20 cellular contexts compared by ENCODE assay signal in the genomic region with DNA sequence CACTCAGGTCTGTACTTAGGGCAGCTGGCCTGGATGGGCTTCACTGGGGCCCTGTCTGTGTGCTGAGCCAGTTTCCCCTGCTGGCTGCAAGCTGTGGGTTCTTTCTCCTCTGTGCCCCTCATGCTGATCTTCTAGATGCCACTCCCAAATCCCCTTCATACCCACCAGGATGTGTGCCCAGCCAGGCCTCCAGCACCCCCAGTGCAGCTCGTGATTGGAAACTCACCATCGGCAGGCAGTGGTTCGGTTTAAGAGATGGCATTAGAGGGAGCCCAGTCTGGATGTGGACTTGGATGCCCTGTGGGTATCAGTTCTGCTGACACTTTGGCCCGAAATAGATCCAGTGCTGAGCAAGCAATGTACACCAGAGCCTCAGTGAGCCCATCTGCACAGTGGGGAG. TPM values are rescaled to one million over a fixed set of nuclear protein-coding genes. Genes with fewer than 3 reads are reported as not detected.
DNase-seq lines count a peak whose midpoint lies in the region; ATAC-seq, FAIRE-seq and TF ChIP-seq lines count a peak whose summit lies in the region.
"Had no signal": no experiment of that assay in that cellular context is flagged by ENCODE, and none has a peak within 500 bp of the region (broad histone marks: within the 10 kb centered on the region; RNA-seq: fewer than 3 reads in every experiment).

No MANE protein-coding gene starts in this region.

- H3K23me2 ChIP-seq in H1 (ENCODE audit: low read depth, low read length): no peaks in the 10 kb centered on the region

- no peak for TF ChIP-seq POLR2A in H1 (IDR thresholded peaks at IDR 0.05; ENCODE audit: control extremely low read depth in 1 of 2, low read depth in 2 of 2, low read length in 2 of 2)
- TF ChIP-seq POLR2A in breast epithelium (IDR thresholded peaks at IDR 0.05): no peak

- DNase-seq in H1 (ENCODE audit: low read depth in 1 of 2, low spot score in 2 of 2): no peak
- no peak for DNase-seq in neuronal stem cell (ENCODE audit: low spot score)
- DNase-seq in AML-193 (lab: John Stamatoyannopoulos, UW): no peak
- no peak for DNase-seq in breast epithelium (ENCODE audit: low spot score in 2 of 2)
- DNase-seq in activated CD4-positive, CD25-positive, alpha-beta regulatory T cell (lab: John Stamatoyannopoulos, UW): no peak
- DNase-seq: 8988T; ACHN; C1 segment of cervical spinal cord; Calu3; CD4-positive, alpha-beta memory T cell; COR-L47; DND-41; GOT3; HCEC 1CT had no signal

- WGBS in H1 (ENCODE audit: extremely low coverage in 1 of 2, insufficient coverage in 1 of 2, insufficient read length in 1 of 2, insufficient replicate concordance in 2 of 2, low coverage in 1 of 2, low lambda C conversion rate in 2 of 2, missing lambda C conversion rate in 1 of 2), 2 experiments: 88% methylated on average over 4 of the region's 4 CpGs; no CpG with 5 or more reads in 1 of the 2 experiments
- no CpG with 5 or more reads among the region's 4 CpGs for WGBS in neuronal stem cell (ENCODE audit: extremely low coverage in 2 of 2, insufficient read length in 2 of 2, insufficient replicate concordance in 1 of 2), 2 donors

- POLR2A ChIA-PET in H1 (lab: Charles Lee; ENCODE audit: partially characterized antibody): no interaction called here

- H3K79me2 ChIP-seq in OCI-LY1 (ENCODE audit: insufficient read depth, low read length) (peaks cover 28% of the 10 kb centered on the region), H1 (ENCODE audit: control insufficient read depth in 1 of 2, insufficient read depth in 2 of 2, low read length in 2 of 2) (no peaks in the 10 kb centered on the region)

- no peak for FAIRE-seq in H1 (lab: Jason Lieb, UNC)
- FAIRE-seq: A549, G401.6 had no signal

- H3K18ac ChIP-seq in H1 (ENCODE audit: extremely low read depth, low read length) (no peak overlapping the region), neuronal stem cell (ENCODE audit: low read length) (no peak overlapping the region)

- TF ChIP-seq RAD21 in H1 (IDR thresholded peaks at IDR 0.05 in 1 of 2, conservative IDR thresholded peaks at IDR 0.05 in 1 of 2; ENCODE audit: low read depth in 2 of 2, low read length in 2 of 2): no peak

- H3K4ac ChIP-seq in H1 (replicated peaks; ENCODE audit: insufficient read length, low read depth, low read length) (no peak overlapping the region), neuronal stem cell (ENCODE audit: low read length) (no peak overlapping the region)

- H2BK5ac ChIP-seq in H1 (ENCODE audit: low read depth, low read length): no peak overlapping the region
- H2BK5ac ChIP-seq in neuronal stem cell (ENCODE audit: low read length): no peak overlapping the region

- H3K14ac ChIP-seq in H1 (ENCODE audit: insufficient read length) (no peak overlapping the region), neuronal stem cell (ENCODE audit: low read length) (no peak overlapping the region)

- H3K4me2 ChIP-seq in BLaER1: peak overlapping the region; percentile 91
- H3K4me2 ChIP-seq in OCI-LY1 (ENCODE audit: low read length): peak overlapping the region; percentile 95
- no peak overlapping the region for H3K4me2 ChIP-seq in H1 (ENCODE audit: insufficient read depth in 1 of 2, low read depth in 2 of 2, low read length in 2 of 2)
- no peak overlapping the region for H3K4me2 ChIP-seq in neuronal stem cell (ENCODE audit: insufficient read depth, low read length, poor library complexity, severe bottlenecking)
- H3K4me2 ChIP-seq: A549 had no signal

- intact Hi-C loops in breast epithelium (cut with DNase I; ENCODE audit: low total_unique reads): loop anchor here (5.0 kb wide), 1 partner anchor 1930 kb away; no protein-coding TSS in a partner anchor

- no peak for ATAC-seq in GM18870 (IDR thresholded peaks at IDR 0.05; ENCODE audit: unreplicated experiment)
- ATAC-seq: A549 had no signal

- peak overlapping the region; percentile 57 for H3K27ac ChIP-seq in BLaER1
- peak overlapping the region; percentile 97 for H3K27ac ChIP-seq in OCI-LY1 (ENCODE audit: low read depth, low read length, poor library complexity, severe bottlenecking)
- H3K27ac ChIP-seq in H1 (ENCODE audit: low read depth, low read length): no peak overlapping the region
- no peak overlapping the region for H3K27ac ChIP-seq in neuronal stem cell (replicated peaks; ENCODE audit: low read length)
- no peak overlapping the region for H3K27ac ChIP-seq in breast epithelium
- H3K27ac ChIP-seq: A549 had no signal

- CTCF ChIA-PET in H1 (lab: Charles Lee; ENCODE audit: partially characterized antibody): interaction anchor here (0.6 to 5.0 kb wide), 11 partner anchors 9 to 390 kb away, joined by 3 to 18 read pairs (median 8); no protein-coding TSS in a partner anchor

- H3K9me2 ChIP-seq in OCI-LY1 (ENCODE audit: low read depth, low read length): no peaks in the 10 kb centered on the region

- TF ChIP-seq CTCF in OCI-LY1 (IDR thresholded peaks at IDR 0.05; ENCODE audit: low read length): no peak
- TF ChIP-seq CTCF in H1 (IDR thresholded peaks at IDR 0.05; ENCODE audit: control extremely low read depth in 1 of 3, insufficient read depth in 1 of 3, low read depth in 1 of 3, low read length in 3 of 3): no peak
- no peak for TF ChIP-seq CTCF in breast epithelium (IDR thresholded peaks at IDR 0.05)

- no peak overlapping the region for H2AK5ac ChIP-seq in H1 (ENCODE audit: low read depth, low read length)
- peak overlapping the region; percentile 95 for H2AK5ac ChIP-seq in neuronal stem cell (ENCODE audit: low read depth, low read length)

- H3K9ac ChIP-seq in BLaER1 (peak overlapping the region; percentile 36; the same call in 1 of the 2 replicates), OCI-LY1 (ENCODE audit: low read length) (peak overlapping the region; percentile 87; the same call in 1 of the 2 replicates), H1 (replicated peaks in 1 of 4; ENCODE audit: extremely low read depth in 1 of 4, low read depth in 3 of 4, low read length in 3 of 4) (no peak overlapping the region), neuronal stem cell (ENCODE audit: low read depth, low read length, poor library complexity) (no peak overlapping the region)

- H3F3A ChIP-seq in OCI-LY1 (ENCODE audit: insufficient read depth, low read length): peaks cover 27% of the 10 kb centered on the region

- TF ChIP-seq EP300 in H1 (IDR thresholded peaks at IDR 0.05; ENCODE audit: borderline replicate concordance in 1 of 2, low read depth in 2 of 2, low read length in 2 of 2): no peak

- H4K20me1 ChIP-seq in BLaER1: no peaks in the 10 kb centered on the region
- no peaks in the 10 kb centered on the region for H4K20me1 ChIP-seq in OCI-LY1 (ENCODE audit: insufficient read depth, low read length)
- H4K20me1 ChIP-seq in H1 (replicated peaks in 1 of 2; ENCODE audit: control insufficient read depth in 1 of 2, insufficient read depth in 2 of 2, low read length in 2 of 2): no peaks in the 10 kb centered on the region

- H2BK12ac ChIP-seq in H1 (ENCODE audit: low read depth, low read length): 0 out of 2 replicates have a peak overlapping the region, but pooled peaks have one; percentile 39
- no peak overlapping the region for H2BK12ac ChIP-seq in neuronal stem cell (ENCODE audit: low read length)

- no peak overlapping the region for H4K5ac ChIP-seq in H1 (ENCODE audit: insufficient read length, low read depth, low read length)

- no peaks in the 10 kb centered on the region for H3K36me3 ChIP-seq in BLaER1
- H3K36me3 ChIP-seq in OCI-LY1 (ENCODE audit: insufficient read depth, low read length): peaks cover 91% of the 10 kb centered on the region
- no peaks in the 10 kb centered on the region for H3K36me3 ChIP-seq in H1 (ENCODE audit: control insufficient read depth in 2 of 4, insufficient read depth in 4 of 4, low read length in 3 of 4)
- H3K36me3 ChIP-seq in neuronal stem cell (replicated peaks in 1 of 2; ENCODE audit: control insufficient read depth in 2 of 2, insufficient read depth in 2 of 2, low read length in 2 of 2): no peaks in the 10 kb centered on the region
- H3K36me3 ChIP-seq in breast epithelium: no peaks in the 10 kb centered on the region

- H3K79me1 ChIP-seq in H1 (ENCODE audit: low read depth, low read length) (no peaks in the 10 kb centered on the region), neuronal stem cell (ENCODE audit: low read depth, low read length) (peaks cover 2% of the 10 kb centered on the region)

- H3K9me3 ChIP-seq in BLaER1 (no peaks in the 10 kb centered on the region), OCI-LY1 (ENCODE audit: low read length) (no peaks in the 10 kb centered on the region), H1 (ENCODE audit: insufficient read depth in 2 of 2, low read depth in 1 of 2, low read length in 1 of 2) (no peaks in the 10 kb centered on the region), neuronal stem cell (replicated peaks in 1 of 2; ENCODE audit: control insufficient read depth in 2 of 2, insufficient read depth in 1 of 2, low read depth in 1 of 2, low read length in 2 of 2) (no peaks in the 10 kb centered on the region), breast epithelium (no peaks in the 10 kb centered on the region)
- H3K9me3 ChIP-seq: A549 had no signal

- H2BK15ac ChIP-seq in H1 (ENCODE audit: low read length) (0 out of 2 replicates have a peak overlapping the region, but pooled peaks have one; percentile 40), neuronal stem cell (ENCODE audit: low read length) (peak overlapping the region; percentile 88)

- no peak overlapping the region for H3K56ac ChIP-seq in H1 (replicated peaks; ENCODE audit: insufficient read length, low read depth, low read length)

- no peak overlapping the region for H2BK120ac ChIP-seq in H1 (replicated peaks; ENCODE audit: low read depth, low read length)
- no peak overlapping the region for H2BK120ac ChIP-seq in neuronal stem cell (ENCODE audit: low read depth, low read length)

- no peak overlapping the region for H4K8ac ChIP-seq in H1 (ENCODE audit: extremely low read depth, insufficient read depth, low read length)
- H4K8ac ChIP-seq in neuronal stem cell (ENCODE audit: low read depth, low read length): no peak overlapping the region

- H4K91ac ChIP-seq in H1 (replicated peaks; ENCODE audit: insufficient read length, low read length) (no peak overlapping the region), neuronal stem cell (ENCODE audit: low read depth, low read length, poor library complexity) (peak overlapping the region; percentile 46)

- H3K4me3 ChIP-seq in BLaER1 (no peak overlapping the region), OCI-LY1 (ENCODE audit: low read depth, low read length, poor library complexity, severe bottlenecking) (peak overlapping the region; percentile 81), H1 (ENCODE audit: extremely low read depth in 1 of 4, insufficient read depth in 2 of 4, low read depth in 3 of 4, low read length in 4 of 4) (no peak overlapping the region), neuronal stem cell (ENCODE audit: low read length in 2 of 2) (no peak overlapping the region), breast epithelium (no peak overlapping the region)
- H3K4me3 ChIP-seq: A549 had no signal

- H3K27me3 ChIP-seq in BLaER1 (no peaks in the 10 kb centered on the region), OCI-LY1 (ENCODE audit: insufficient read depth, low read length) (no peaks in the 10 kb centered on the region), H1 (replicated peaks in 1 of 4; ENCODE audit: control insufficient read depth in 3 of 4, extremely low read depth in 1 of 4, insufficient read depth in 3 of 4, low read length in 3 of 4) (peaks cover 0 to 7% (median 1%) of the 10 kb centered on the region in 4 experiments; a peak in 4 of 7 replicates), neuronal stem cell (ENCODE audit: control insufficient read depth in 3 of 3, insufficient read depth in 3 of 3, low read depth in 1 of 3, low read length in 3 of 3) (peaks cover 0 to 4% (median 0%) of the 10 kb centered on the region in 3 experiments), breast epithelium (peaks cover 0 to 18% of the 10 kb centered on the region in 2 donors)

- H2BK20ac ChIP-seq in H1 (ENCODE audit: low read length): no peak overlapping the region

- H2AFZ ChIP-seq in OCI-LY1 (ENCODE audit: low read length) (no peak overlapping the region), H1 (ENCODE audit: low read length) (no peak overlapping the region), neuronal stem cell (ENCODE audit: low read length) (no peak overlapping the region)

- H3K23ac ChIP-seq in H1 (ENCODE audit: insufficient read length) (no peak overlapping the region), neuronal stem cell (ENCODE audit: low read depth, low read length, poor library complexity) (no peak overlapping the region)

- H3K4me1 ChIP-seq in BLaER1 (peaks cover 72% of the 10 kb centered on the region), OCI-LY1 (ENCODE audit: insufficient read depth, low read length, severe bottlenecking) (peaks cover 89% of the 10 kb centered on the region), H1 (replicated peaks in 1 of 4; ENCODE audit: control insufficient read depth in 3 of 4, insufficient read depth in 4 of 4, low read length in 3 of 4) (peaks cover 0 to 3% (median 1%) of the 10 kb centered on the region in 4 experiments; a peak in 3 of 7 replicates), neuronal stem cell (ENCODE audit: control insufficient read depth in 2 of 2, insufficient read depth in 1 of 2, low read depth in 1 of 2, low read length in 2 of 2) (peaks cover 0 to 3% of the 10 kb centered on the region in 2 donors), breast epithelium (no peaks in the 10 kb centered on the region)
- H3K4me1 ChIP-seq: A549 had no signal

RNA-seq across cellular contexts. Expression of gene TCL1B, which starts 5.9 kb away (rescaled TPM):
- total RNA-seq in H1 (2021; fragmentation: NEBNext Ultra II Directional; extraction: Animal tissue kit (Norgen Biotek cat#: 25700)): 7.5 and 9.6 TPM in 2 replicates
- polyA plus RNA-seq in H1 (2011; rRNA removed): 11.5 and 14.7 TPM in 2 replicates
- 14.7 TPM for polyA plus RNA-seq in H1 (2011; cell fraction: cytosol; rRNA removed)
- polyA plus RNA-seq in H1 (2011; cell fraction: nucleus; rRNA removed): 14.3 TPM
- 5.0 to 9.1 TPM (median 5.9 TPM) in 4 replicates for polyA plus RNA-seq in H1 (2012, experiment 1 of 2)
- polyA plus RNA-seq in H1 (2012, experiment 2 of 2): 4.6 TPM
- 6.5 TPM for polyA plus RNA-seq in H1 (2013, experiment 1 of 2)
- polyA plus RNA-seq in H1 (2013, experiment 2 of 2): 6.0 TPM
- polyA minus RNA-seq in H1 (2011; rRNA and poly(A)+ RNA removed): 4.6 and 5.3 TPM in 2 replicates
- polyA minus RNA-seq in H1 (2011; cell fraction: cytosol; rRNA and poly(A)+ RNA removed): 1.4 TPM
- polyA minus RNA-seq in H1 (2011; cell fraction: nucleus; rRNA and poly(A)+ RNA removed): 3.5 TPM
- 0.06 TPM for polyA plus RNA-seq in neuronal stem cell (2013, experiment 1 of 2)
- 0.18 TPM for polyA plus RNA-seq in neuronal stem cell (2013, experiment 2 of 2)
- total RNA-seq in breast epithelium: not detected
- total RNA-seq: Calu3; CD4-positive, alpha-beta memory T cell had no signal
- polyA plus RNA-seq: A549; CD4-positive, alpha-beta memory T cell had no signal

RNA-seq across cellular contexts. Expression of gene TCL1A, which starts 21.8 kb away (rescaled TPM):
- 0.35 and 0.65 TPM in 2 replicates for total RNA-seq in H1 (2021; fragmentation: NEBNext Ultra II Directional; extraction: Animal tissue kit (Norgen Biotek cat#: 25700))
- polyA plus RNA-seq in H1 (2011; rRNA removed): 7.6 and 8.8 TPM in 2 replicates
- polyA plus RNA-seq in H1 (2011; cell fraction: cytosol; rRNA removed): 5.6 TPM
- polyA plus RNA-seq in H1 (2011; cell fraction: nucleus; rRNA removed): 6.5 TPM
- polyA plus RNA-seq in H1 (2012, experiment 1 of 2): 1.8 to 2.5 TPM (median 2.3 TPM) in 4 replicates
- polyA plus RNA-seq in H1 (2012, experiment 2 of 2): 1.8 TPM
- 0.47 TPM for polyA plus RNA-seq in H1 (2013, experiment 1 of 2)
- 0.50 TPM for polyA plus RNA-seq in H1 (2013, experiment 2 of 2)
- polyA minus RNA-seq in H1 (2011; rRNA and poly(A)+ RNA removed): 4.1 and 6.4 TPM in 2 replicates
- 2.2 TPM for polyA minus RNA-seq in H1 (2011; cell fraction: cytosol; rRNA and poly(A)+ RNA removed)
- polyA minus RNA-seq in H1 (2011; cell fraction: nucleus; rRNA and poly(A)+ RNA removed): 1.00 TPM
- polyA plus RNA-seq in neuronal stem cell (2013, experiment 1 of 2): 0.07 TPM
- polyA plus RNA-seq in neuronal stem cell (2013, experiment 2 of 2): 0.06 TPM
- total RNA-seq in breast epithelium: not detected
- total RNA-seq: Calu3; CD4-positive, alpha-beta memory T cell; H7 had no signal
- polyA plus RNA-seq: A549 had no signal

Comparison
In these comparisons a context has a peak if more than half of its experiments do, and no peak if none do; other contexts are left out.
1. H3K27ac ChIP-seq: peak in BLaER1 (single experiment) and OCI-LY1 (single experiment); none in H1 (single experiment), neuronal stem cell (single experiment) and breast epithelium (0 of 2).
2. H3K4me2 ChIP-seq: peak in BLaER1 (single experiment) and OCI-LY1 (single experiment); none in H1 (0 of 2) and neuronal stem cell (single experiment).
3. H3K9ac ChIP-seq: peak in BLaER1 (single experiment) and OCI-LY1 (single experiment); none in H1 (0 of 4) and neuronal stem cell (single experiment).